In the genomic region with DNA sequence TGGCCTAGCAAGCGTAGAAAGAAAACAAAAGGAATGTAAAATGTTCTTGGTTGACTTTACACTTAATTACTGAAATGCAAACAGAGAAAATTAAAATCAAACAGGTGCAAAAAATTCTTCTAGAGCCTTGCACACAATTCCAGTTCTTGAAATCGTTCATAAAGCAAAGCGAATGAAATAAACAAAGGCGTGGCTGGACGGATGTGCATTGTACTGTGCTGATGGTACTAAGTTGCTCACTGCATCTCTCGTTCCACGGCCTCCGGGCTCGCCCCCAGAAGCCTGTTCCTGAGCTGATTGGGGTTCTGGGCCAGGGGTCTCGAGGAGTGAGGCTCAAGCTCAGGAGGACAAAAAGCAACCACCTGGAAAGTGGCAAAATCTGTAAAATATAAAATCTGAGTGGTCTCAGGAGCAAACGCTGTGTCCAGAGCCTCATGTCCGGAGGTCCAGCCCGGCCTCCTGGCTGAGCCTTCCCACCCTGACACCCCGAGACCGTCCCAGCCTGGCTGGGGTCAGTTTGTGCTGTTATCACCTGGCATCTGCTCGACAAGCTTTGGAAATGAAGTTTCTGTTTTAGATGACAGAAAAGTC, we compare ENCODE assay signal across 26 cellular contexts.
DNase-seq lines count a peak whose midpoint lies in the region; ATAC-seq, FAIRE-seq and TF ChIP-seq lines count a peak whose summit lies in the region.
"Had no signal": no experiment of that assay in that cellular context is flagged by ENCODE, and none has a peak within 500 bp of the region (broad histone marks: within the 10 kb centered on the region; RNA-seq: fewer than 3 reads in every experiment).

No MANE protein-coding gene starts in this region.

- H3K4me1 ChIP-seq in kidney (ENCODE audit: control insufficient read depth in 1 of 2, insufficient read depth in 1 of 2, low read depth in 1 of 2, low read length in 2 of 2) (no peaks in the 10 kb centered on the region), mucosa of descending colon (ENCODE audit: low read depth) (peaks cover 3% of the 10 kb centered on the region)
- H3K4me1 ChIP-seq: BLaER1, SJCRH30 had no signal

- intact Hi-C loops in activated CD4-positive, alpha-beta T cell treated with anti-CD3 and anti-CD28 coated beads, Interleukin-2, amount 10 ng/mL, durations not matched to agents 24 days and 14 days (cut with micrococcal nuclease), result no loop called here
- intact Hi-C loops in activated CD4-positive, alpha-beta T cell treated with anti-CD3 and anti-CD28 coated beads for 36 hours (cut with DNase I, micrococcal nuclease), result no loop called here
- intact Hi-C loops in kidney (cut with DNase I) (no loop called here), mucosa of descending colon (cut with DNase I, micrococcal nuclease) (no loop called here)

- no peak overlapping the region for H3K27ac Mint-ChIP-seq in activated CD4-positive, alpha-beta T cell treated with anti-CD3 and anti-CD28 coated beads, Interleukin-2, amount 10 ng/mL, durations not matched to agents 24 days and 14 days
- H3K27ac Mint-ChIP-seq in activated CD4-positive, alpha-beta T cell treated with anti-CD3 and anti-CD28 coated beads for 36 hours, result no peak overlapping the region
- H3K27ac Mint-ChIP-seq: CD4-positive, alpha-beta T cell had no signal

- no peaks in the 10 kb centered on the region for H3K36me3 Mint-ChIP-seq in activated CD4-positive, alpha-beta T cell treated with anti-CD3 and anti-CD28 coated beads, Interleukin-2, amount 10 ng/mL, durations not matched to agents 24 days and 14 days (ENCODE audit: low read depth)
- no peaks in the 10 kb centered on the region for H3K36me3 Mint-ChIP-seq in activated CD4-positive, alpha-beta T cell treated with anti-CD3 and anti-CD28 coated beads for 36 hours (ENCODE audit: low read depth)

- no peak overlapping the region for H3K9ac ChIP-seq in kidney (ENCODE audit: low read length in 2 of 2)
- H3K9ac ChIP-seq: BLaER1 had no signal

- no peak for FAIRE-seq in kidney (lab: Jason Lieb, UNC)
- FAIRE-seq: G401.6, GM12892, RCC 7860 had no signal

- H3K9me3 ChIP-seq in kidney (ENCODE audit: control insufficient read depth in 1 of 2, low read length in 2 of 2) (no peaks in the 10 kb centered on the region), mucosa of descending colon (no peaks in the 10 kb centered on the region)
- H3K9me3 ChIP-seq: BLaER1, SJCRH30 had no signal

- peak; percentile 29 for DNase-seq in activated CD4-positive, alpha-beta T cell treated with anti-CD3 and anti-CD28 coated beads, Interleukin-2, amount 10 ng/mL, durations not matched to agents 24 days and 14 days
- DNase-seq in activated CD4-positive, alpha-beta T cell treated with anti-CD3 and anti-CD28 coated beads for 36 hours, result no peak
- DNase-seq in kidney, result peak; percentile 48
- no peak for DNase-seq in mucosa of descending colon
- no peak for DNase-seq in T-helper 9 cell
- no peak for DNase-seq in Kasumi-1 (lab: John Stamatoyannopoulos, UW)
- DNase-seq: ACHN; CD4-positive, alpha-beta T cell; COR-L47; DMS 273 treated with DMSO at 0.1 percent for 48 hours; KG1; NCI-H1105; NCI-H2029 treated with DMSO at 0.1 percent for 48 hours; NCI-H2171; NCI-H345; NCI-H524; OCI-M1; SJCRH30 had no signal

- CTCF ChIA-PET in activated CD4-positive, alpha-beta T cell treated with anti-CD3 and anti-CD28 coated beads for 36 hours (lab: Charles Lee), result no interaction called here

- POLR2A ChIA-PET in activated CD4-positive, alpha-beta T cell treated with anti-CD3 and anti-CD28 coated beads for 36 hours (lab: Charles Lee), result no interaction called here

- no peak overlapping the region for H3K4me3 Mint-ChIP-seq in activated CD4-positive, alpha-beta T cell treated with anti-CD3 and anti-CD28 coated beads, Interleukin-2, amount 10 ng/mL, durations not matched to agents 24 days and 14 days
- no peak overlapping the region for H3K4me3 Mint-ChIP-seq in activated CD4-positive, alpha-beta T cell treated with anti-CD3 and anti-CD28 coated beads for 36 hours
- H3K4me3 Mint-ChIP-seq: CD4-positive, alpha-beta T cell had no signal

- H3K4me3 ChIP-seq in kidney (ENCODE audit: low read length in 2 of 2) (no peak overlapping the region), mucosa of descending colon (no peak overlapping the region)
- H3K4me3 ChIP-seq: BLaER1, SJCRH30 had no signal

- TF ChIP-seq CTCF in kidney (IDR thresholded peaks at IDR 0.05; ENCODE audit: borderline replicate concordance, extremely low read depth, insufficient read depth) (no peak), mucosa of descending colon (IDR thresholded peaks at IDR 0.05) (no peak)

- no peak overlapping the region for H3K27ac ChIP-seq in kidney (ENCODE audit: low read depth in 2 of 2, low read length in 2 of 2)
- H3K27ac ChIP-seq: 22Rv1, BLaER1, HL-60, SJCRH30 had no signal

- H3K36me3 ChIP-seq in kidney (ENCODE audit: control insufficient read depth in 1 of 2, insufficient read depth in 2 of 2, low read length in 2 of 2) (no peaks in the 10 kb centered on the region), mucosa of descending colon (ENCODE audit: low read depth) (no peaks in the 10 kb centered on the region)
- H3K36me3 ChIP-seq: BLaER1, SJCRH30 had no signal

- H3K27me3 Mint-ChIP-seq in activated CD4-positive, alpha-beta T cell treated with anti-CD3 and anti-CD28 coated beads, Interleukin-2, amount 10 ng/mL, durations not matched to agents 24 days and 14 days, result no peaks in the 10 kb centered on the region
- H3K27me3 Mint-ChIP-seq in activated CD4-positive, alpha-beta T cell treated with anti-CD3 and anti-CD28 coated beads for 36 hours, result peaks cover 3% of the 10 kb centered on the region

- ATAC-seq in activated CD4-positive, alpha-beta T cell treated with anti-CD3 and anti-CD28 coated beads for 36 hours, result no peak
- ATAC-seq in mucosa of descending colon (peak; percentile 45), HG03108 (IDR thresholded peaks at IDR 0.05; ENCODE audit: unreplicated experiment) (no peak), HG03520 (IDR thresholded peaks at IDR 0.05; ENCODE audit: unreplicated experiment) (no peak)

- no peaks in the 10 kb centered on the region for H3K4me1 Mint-ChIP-seq in activated CD4-positive, alpha-beta T cell treated with anti-CD3 and anti-CD28 coated beads, Interleukin-2, amount 10 ng/mL, durations not matched to agents 24 days and 14 days
- no peaks in the 10 kb centered on the region for H3K4me1 Mint-ChIP-seq in activated CD4-positive, alpha-beta T cell treated with anti-CD3 and anti-CD28 coated beads for 36 hours

- no peaks in the 10 kb centered on the region for H3K9me3 Mint-ChIP-seq in activated CD4-positive, alpha-beta T cell treated with anti-CD3 and anti-CD28 coated beads, Interleukin-2, amount 10 ng/mL, durations not matched to agents 24 days and 14 days
- no peaks in the 10 kb centered on the region for H3K9me3 Mint-ChIP-seq in activated CD4-positive, alpha-beta T cell treated with anti-CD3 and anti-CD28 coated beads for 36 hours (ENCODE audit: low read depth)
- H3K9me3 Mint-ChIP-seq: CD4-positive, alpha-beta T cell had no signal

Comparison
In these comparisons a context has a peak if more than half of its experiments do, and no peak if none do; other contexts are left out.
1. DNase-seq: peak in activated CD4-positive, alpha-beta T cell treated with anti-CD3 and anti-CD28 coated beads, Interleukin-2, amount 10 ng/mL, durations not matched to agents 24 days and 14 days (single experiment) and kidney (single experiment); none in activated CD4-positive, alpha-beta T cell treated with anti-CD3 and anti-CD28 coated beads for 36 hours (single experiment), mucosa of descending colon (0 of 3), T-helper 9 cell (single experiment) and Kasumi-1 (0 of 2).